Comparison of ENCODE assay signal across 27 cellular contexts in genomic region chr20:59084041-59084841, GRCh38. TPM values are rescaled to one million over a fixed set of nuclear protein-coding genes. Genes with fewer than 3 reads are reported as not detected.
DNase-seq lines count a peak whose midpoint lies in the region; ATAC-seq, FAIRE-seq and TF ChIP-seq lines count a peak whose summit lies in the region.
"Had no signal": no experiment of that assay in that cellular context is flagged by ENCODE, and none has a peak within 500 bp of the region (broad histone marks: within the 10 kb centered on the region; RNA-seq: fewer than 3 reads in every experiment).

No MANE protein-coding gene starts in this region.

- H2BK15ac ChIP-seq in IMR-90 (ENCODE audit: low read depth, low read length), result peak overlapping the region; percentile 29; the same call in 1 of the 3 replicates

- no peak overlapping the region for H3K27ac Mint-ChIP-seq in natural killer cell treated with Interleukin-12 subunit alpha and Interleukin-12 subunit beta and Interleukin-15 and Interleukin-18, amount 100 ng/mL, for 72 hours
- H3K27ac Mint-ChIP-seq: activated CD4-positive, alpha-beta memory T cell treated with anti-CD3 and anti-CD28 coated beads for 36 hours; dendritic cell treated with granulocyte-macrophage colony-stimulating factor and Interleukin-4, amounts not matched to agents 40 ng/mL and 50 ng/mL, for 4 days; endodermal cell; natural killer cell; stimulated activated naive B cell treated with anti-CD40 and anti-IgM and Interleukin-4, amounts not matched to agents 10 μg/mL and 1 μg/mL and 100 μg/mL, for 72 hours had no signal

- no peak overlapping the region for H3K18ac ChIP-seq in IMR-90 (ENCODE audit: low read depth, low read length)

- no peak overlapping the region for H3K4me3 Mint-ChIP-seq in natural killer cell treated with Interleukin-12 subunit alpha and Interleukin-12 subunit beta and Interleukin-15 and Interleukin-18, amount 100 ng/mL, for 72 hours
- H3K4me3 Mint-ChIP-seq: activated CD4-positive, alpha-beta memory T cell treated with anti-CD3 and anti-CD28 coated beads for 36 hours; dendritic cell treated with granulocyte-macrophage colony-stimulating factor and Interleukin-4, amounts not matched to agents 40 ng/mL and 50 ng/mL, for 4 days; endodermal cell; natural killer cell; stimulated activated naive B cell treated with anti-CD40 and anti-IgM and Interleukin-4, amounts not matched to agents 10 μg/mL and 1 μg/mL and 100 μg/mL, for 72 hours had no signal

- H3K4me1 ChIP-seq in IMR-90 (ENCODE audit: control insufficient read depth, insufficient read depth, low read length), result peaks cover 2% of the 10 kb centered on the region; the same call in 1 of the 2 replicates
- peaks cover 4% of the 10 kb centered on the region for H3K4me1 ChIP-seq in body of pancreas
- H3K4me1 ChIP-seq in keratinocyte (ENCODE audit: control insufficient read depth, extremely low read depth, insufficient read depth, low read length), result peaks cover 9% of the 10 kb centered on the region
- H3K4me1 ChIP-seq: upper lobe of right lung had no signal

- TF ChIP-seq POLR2A in IMR-90 (IDR thresholded peaks at IDR 0.05; ENCODE audit: low read depth, low read length), result no peak
- TF ChIP-seq POLR2A in body of pancreas (IDR thresholded peaks at IDR 0.05), result no peak

- H4K91ac ChIP-seq in IMR-90 (ENCODE audit: insufficient read depth, low read depth, low read length), result peak overlapping the region; percentile 56; the same call in 1 of the 2 replicates

- no peak overlapping the region for H3K27ac ChIP-seq in IMR-90 (ENCODE audit: insufficient read depth, low read length)
- H3K27ac ChIP-seq in body of pancreas, result no peak overlapping the region
- no peak overlapping the region for H3K27ac ChIP-seq in keratinocyte (ENCODE audit: control insufficient read depth, insufficient read depth, low read length)
- H3K27ac ChIP-seq: BLaER1, foreskin keratinocyte, upper lobe of right lung had no signal

- DNase-seq in IMR-90, result no peak
- DNase-seq in NCI-H1694 treated with DMSO at 0.1 percent for 48 hours (lab: John Stamatoyannopoulos, UW), result peak; percentile 29
- DNase-seq in body of pancreas, result peak; percentile 22 to 58 (median 43)
- DNase-seq in keratinocyte (ENCODE audit: low read depth, low spot score), result no peak
- DNase-seq in natural killer cell treated with Interleukin-12 subunit alpha and Interleukin-12 subunit beta and Interleukin-15 and Interleukin-18, amount 100 ng/mL, for 72 hours (ENCODE audit: low spot score), result no peak
- DNase-seq in HuH-7.5 (ENCODE audit: low spot score), result no peak
- DNase-seq: activated CD4-positive, alpha-beta memory T cell treated with anti-CD3 and anti-CD28 coated beads for 36 hours; activated CD8-positive, alpha-beta memory T cell treated with anti-CD3 and anti-CD28 coated beads, Interleukin-2, amount 50 U/mL, for 4 hours; activated naive CD4-positive, alpha-beta T cell treated with Interleukin-2 at 50 U/mL for 16 hours; endodermal cell; KG1; MM.1S; mucosa of descending colon; natural killer cell; NCI-H1436; NCI-H510A; stimulated activated naive B cell treated with anti-CD40 and anti-IgM and Interleukin-4, amounts not matched to agents 10 μg/mL and 1 μg/mL and 100 μg/mL, for 72 hours; T-helper 2 cell; upper lobe of right lung had no signal

- H2BK5ac ChIP-seq in IMR-90 (ENCODE audit: low read depth, low read length, poor library complexity, severe bottlenecking), result no peak overlapping the region

- peaks cover 15 to 23% of the 10 kb centered on the region in 2 donors for H3K27me3 Mint-ChIP-seq in natural killer cell treated with Interleukin-12 subunit alpha and Interleukin-12 subunit beta and Interleukin-15 and Interleukin-18, amount 100 ng/mL, for 72 hours

- no peaks in the 10 kb centered on the region for H3K36me3 ChIP-seq in IMR-90 (ENCODE audit: control insufficient read depth, insufficient read depth, low read length)
- H3K36me3 ChIP-seq in body of pancreas (replicated peaks in 1 of 2; ENCODE audit: insufficient read depth in 1 of 2, low read depth in 2 of 2), result no peaks in the 10 kb centered on the region
- H3K36me3 ChIP-seq in keratinocyte (ENCODE audit: control insufficient read depth in 2 of 2, extremely low read depth in 1 of 2, insufficient read depth in 2 of 2, low read length in 2 of 2), result no peaks in the 10 kb centered on the region
- H3K36me3 ChIP-seq: BLaER1, upper lobe of right lung had no signal

- H4K5ac ChIP-seq in IMR-90 (ENCODE audit: low read depth, low read length), result no peak overlapping the region

- no peak overlapping the region for H3K56ac ChIP-seq in IMR-90 (ENCODE audit: extremely low read depth, insufficient read depth, low read length)

- in situ Hi-C loops in IMR-90 (cut with MboI; ENCODE audit: low sequenced_read_pairs), result no loop called here

- H3K4me1 Mint-ChIP-seq in natural killer cell treated with Interleukin-12 subunit alpha and Interleukin-12 subunit beta and Interleukin-15 and Interleukin-18, amount 100 ng/mL, for 72 hours (ENCODE audit: low read depth in 2 of 2), result no peaks in the 10 kb centered on the region
- H3K4me1 Mint-ChIP-seq: natural killer cell had no signal

- H2BK20ac ChIP-seq in IMR-90 (ENCODE audit: low read depth, low read length), result no peak overlapping the region

- no peaks in the 10 kb centered on the region for H4K20me1 ChIP-seq in IMR-90 (ENCODE audit: insufficient read depth, low read length)
- no peaks in the 10 kb centered on the region for H4K20me1 ChIP-seq in keratinocyte (ENCODE audit: control insufficient read depth, extremely low read depth, insufficient read depth, low read length)
- H4K20me1 ChIP-seq: BLaER1 had no signal

- no peak for FAIRE-seq in keratinocyte (lab: Jason Lieb, UNC)
- FAIRE-seq: GM12891 had no signal

- ATAC-seq in IMR-90 (ENCODE audit: low read depth) (no peak), body of pancreas (no peak), HG03565 (IDR thresholded peaks at IDR 0.05; ENCODE audit: unreplicated experiment) (no peak), HG03457 (IDR thresholded peaks at IDR 0.05; ENCODE audit: unreplicated experiment) (no peak)
- ATAC-seq in natural killer cell treated with Interleukin-12 subunit alpha and Interleukin-12 subunit beta and Interleukin-15 and Interleukin-18, amount 100 ng/mL, for 72 hours, result no peak
- ATAC-seq: activated CD4-positive, CD25-positive, alpha-beta regulatory T cell treated with anti-CD3 and anti-CD28 coated beads, Interleukin-2, amount 50 U/mL, for 24 hours; foreskin keratinocyte; mucosa of descending colon; natural killer cell; SK-N-SH treated with all-trans-retinoic acid at 6 μM for 48 hours; stimulated activated naive B cell treated with anti-CD40 and anti-IgM and Interleukin-4, amounts not matched to agents 10 μg/mL and 1 μg/mL and 100 μg/mL, for 72 hours had no signal

- H3K79me1 ChIP-seq in IMR-90 (ENCODE audit: low read depth in 1 of 2, low read length in 2 of 2), result no peaks in the 10 kb centered on the region

- no peaks in the 10 kb centered on the region for H3K36me3 Mint-ChIP-seq in natural killer cell treated with Interleukin-12 subunit alpha and Interleukin-12 subunit beta and Interleukin-15 and Interleukin-18, amount 100 ng/mL, for 72 hours
- H3K36me3 Mint-ChIP-seq: activated CD4-positive, alpha-beta memory T cell treated with anti-CD3 and anti-CD28 coated beads for 36 hours; natural killer cell; stimulated activated naive B cell treated with anti-CD40 and anti-IgM and Interleukin-4, amounts not matched to agents 10 μg/mL and 1 μg/mL and 100 μg/mL, for 72 hours had no signal

- no peaks in the 10 kb centered on the region for H3K9me3 Mint-ChIP-seq in natural killer cell treated with Interleukin-12 subunit alpha and Interleukin-12 subunit beta and Interleukin-15 and Interleukin-18, amount 100 ng/mL, for 72 hours
- H3K9me3 Mint-ChIP-seq: activated CD4-positive, alpha-beta memory T cell treated with anti-CD3 and anti-CD28 coated beads for 36 hours; dendritic cell treated with granulocyte-macrophage colony-stimulating factor and Interleukin-4, amounts not matched to agents 40 ng/mL and 50 ng/mL, for 4 days; endodermal cell; natural killer cell; stimulated activated naive B cell treated with anti-CD40 and anti-IgM and Interleukin-4, amounts not matched to agents 10 μg/mL and 1 μg/mL and 100 μg/mL, for 72 hours had no signal

- 49% methylated on average over 4 of the region's 9 CpGs; no CpG with 5 or more reads in 1 of the 2 experiments for WGBS in IMR-90 (ENCODE audit: extremely low coverage in 2 of 2, insufficient read length in 1 of 2), 2 experiments
- WGBS in body of pancreas, 2 donors, result 29 to 36% methylated on average over 9 of the region's 9 CpGs

- H2BK120ac ChIP-seq in IMR-90 (ENCODE audit: low read depth, low read length), result no peak overlapping the region

- dilution Hi-C loops in IMR-90 (cut with HindIII; ENCODE audit: low sequenced_read_pairs, unreplicated experiment) (no loop called here), keratinocyte (cut with MboI; ENCODE audit: extremely low pct_ligation_motif_present, low sequenced_read_pairs) (no loop called here)

- H3K27me3 ChIP-seq in IMR-90 (ENCODE audit: control insufficient read depth, insufficient read depth, low read length) (peaks cover 3% of the 10 kb centered on the region), body of pancreas (no peaks in the 10 kb centered on the region), keratinocyte (ENCODE audit: control insufficient read depth, extremely low read depth, insufficient read depth, low read length) (peaks cover 13% of the 10 kb centered on the region)
- H3K27me3 ChIP-seq: BLaER1, upper lobe of right lung had no signal

- intact Hi-C loops in IMR-90 (cut with micrococcal nuclease) (loop anchor here (10.0 kb wide), 2 partner anchors 321 to 411 kb away; no protein-coding TSS in a partner anchor), body of pancreas (cut with DNase I) (no loop called here)

- no peak overlapping the region for H3K14ac ChIP-seq in IMR-90 (replicated peaks; ENCODE audit: low read depth, low read length)

- no peak overlapping the region for H2AK9ac ChIP-seq in IMR-90 (replicated peaks; ENCODE audit: low read depth, low read length, poor library complexity)

- no peak overlapping the region for H3K23ac ChIP-seq in IMR-90 (ENCODE audit: low read depth, low read length)

- no peak for TF ChIP-seq RAD21 in IMR-90 (IDR thresholded peaks at IDR 0.05; ENCODE audit: low read length)

- H3K9me1 ChIP-seq in IMR-90 (ENCODE audit: insufficient read depth, low read length) (peaks cover 5% of the 10 kb centered on the region; the same call in 1 of the 2 replicates), keratinocyte (ENCODE audit: control insufficient read depth, extremely low read depth, insufficient read depth, low read length) (no peaks in the 10 kb centered on the region)

- H3K79me2 ChIP-seq in keratinocyte (ENCODE audit: control insufficient read depth, insufficient read depth, low read length), result no peaks in the 10 kb centered on the region

- H3K4me3 ChIP-seq in IMR-90 (ENCODE audit: insufficient read depth, low read depth, low read length) (no peak overlapping the region), body of pancreas (no peak overlapping the region), keratinocyte (ENCODE audit: control insufficient read depth in 2 of 3, extremely low read depth in 1 of 3, insufficient read depth in 2 of 3, low read depth in 1 of 3, low read length in 3 of 3) (no peak overlapping the region)
- H3K4me3 ChIP-seq: BLaER1, mucosa of descending colon, upper lobe of right lung had no signal

- no TSS peak for BruUV-seq in IMR-90 (replicated peaks; lab: Mats Ljungman, UMichigan)

- TF ChIP-seq CTCF in IMR-90 (conservative IDR thresholded peaks at IDR 0.05; ENCODE audit: low read depth, low read length) (no peak), body of pancreas (IDR thresholded peaks at IDR 0.05) (no peak), keratinocyte (optimal IDR thresholded peaks at IDR 0.05 in 1 of 3, IDR thresholded peaks at IDR 0.05 in 1 of 3, conservative IDR thresholded peaks at IDR 0.05 in 1 of 3; ENCODE audit: extremely low read depth in 1 of 3, insufficient read depth in 2 of 3, low read length in 3 of 3) (no peak)

- H3K9me3 ChIP-seq in IMR-90 (ENCODE audit: control insufficient read depth, insufficient read depth, low read length) (no peaks in the 10 kb centered on the region), body of pancreas (no peaks in the 10 kb centered on the region), keratinocyte (ENCODE audit: control insufficient read depth, low read depth, low read length) (no peaks in the 10 kb centered on the region)
- H3K9me3 ChIP-seq: BLaER1, mucosa of descending colon, upper lobe of right lung had no signal

- no peak overlapping the region; the same call in 1 of the 2 replicates for H2AK5ac ChIP-seq in IMR-90 (ENCODE audit: low read depth, low read length)

- CTCF ChIA-PET in IMR-90 (lab: Yijun Ruan, JAX), result no interaction called here

- H3K9ac ChIP-seq in IMR-90 (ENCODE audit: low read depth, low read length) (no peak overlapping the region), keratinocyte (ENCODE audit: control insufficient read depth, extremely low read depth, insufficient read depth, low read length) (no peak overlapping the region)
- H3K9ac ChIP-seq: BLaER1 had no signal

- H3K4me2 ChIP-seq in IMR-90 (ENCODE audit: low read depth, low read length) (no peak overlapping the region), keratinocyte (ENCODE audit: control insufficient read depth, extremely low read depth, insufficient read depth, low read depth, low read length) (no peak overlapping the region)
- H3K4me2 ChIP-seq: BLaER1 had no signal

- no peak overlapping the region; a peak in 1 of 4 replicates for H4K8ac ChIP-seq in IMR-90 (ENCODE audit: low read depth in 2 of 2, low read length in 2 of 2)

- H3K4ac ChIP-seq in IMR-90 (ENCODE audit: low read depth, low read length), result 0 out of 2 replicates have a peak overlapping the region, but pooled peaks have one; percentile 17

- POLR2A ChIA-PET in IMR-90 (lab: Charles Lee; ENCODE audit: unreplicated experiment), result no interaction called here

- peak overlapping the region; percentile 19 for H2AFZ ChIP-seq in IMR-90 (replicated peaks; ENCODE audit: low read length, poor library complexity)
- peak overlapping the region; percentile 30 for H2AFZ ChIP-seq in keratinocyte (ENCODE audit: control insufficient read depth, low read length)

RNA-seq across cellular contexts. Expression of gene PRELID3B, which starts 41.7 kb away (rescaled TPM):
- total RNA-seq in IMR-90 (2012; rRNA removed), result 41.9 and 80.8 TPM in 2 replicates
- 18.0 and 24.8 TPM in 2 replicates for polyA plus RNA-seq in IMR-90 (2012; rRNA removed)
- 3.3 and 4.8 TPM in 2 replicates for polyA plus RNA-seq in IMR-90 (2012; cell fraction: cytosol; rRNA removed)
- 1.4 and 8.0 TPM in 2 replicates for polyA plus RNA-seq in IMR-90 (2012; cell fraction: nucleus; rRNA removed; ENCODE audit: low replicate concordance)
- total RNA-seq in body of pancreas, result 10 to 100 TPM; 20.8 to 29.3 TPM
- polyA plus RNA-seq in keratinocyte, result 70.7 to 86.9 TPM (median 75.3 TPM) in 3 replicates
- polyA plus RNA-seq in keratinocyte (2011; ENCODE audit: low read depth), result 211 TPM
- polyA plus RNA-seq in keratinocyte (2011; cell fraction: cytosol; rRNA removed), result 66.1 and 129 TPM in 2 replicates
- polyA plus RNA-seq in keratinocyte (2011; cell fraction: nucleus; rRNA removed), result 26.8 and 42.0 TPM in 2 replicates
- polyA plus RNA-seq in keratinocyte (2012; ENCODE audit: low replicate concordance), result 79.1 and 112 TPM in 2 replicates
- 90.1 to 126 TPM (median 96.3 TPM) in 3 replicates for polyA minus RNA-seq in keratinocyte
- polyA minus RNA-seq in keratinocyte (2011; cell fraction: cytosol; rRNA and poly(A)+ RNA removed), result 106 TPM
- polyA minus RNA-seq in keratinocyte (2011; cell fraction: nucleus; rRNA and poly(A)+ RNA removed), result 26.6 and 32.0 TPM in 2 replicates
- total RNA-seq in natural killer cell treated with Interleukin-12 subunit alpha and Interleukin-12 subunit beta and Interleukin-15 and Interleukin-18, amount 100 ng/mL, for 72 hours, result 10 to 100 TPM; 82.8 to 89.0 TPM

RNA-seq across cellular contexts. Expression of gene ATP5F1E, which starts 52.1 kb away (rescaled TPM):
- 3.8 and 12.2 TPM in 2 replicates for total RNA-seq in IMR-90 (2012; rRNA removed)
- polyA plus RNA-seq in IMR-90 (2012; rRNA removed), result 34.5 and 42.6 TPM in 2 replicates
- 9.0 and 19.1 TPM in 2 replicates for polyA plus RNA-seq in IMR-90 (2012; cell fraction: cytosol; rRNA removed)
- 1.8 and 10.5 TPM in 2 replicates for polyA plus RNA-seq in IMR-90 (2012; cell fraction: nucleus; rRNA removed; ENCODE audit: low replicate concordance)
- 10 to 100 TPM; 16.2 to 16.6 TPM for total RNA-seq in body of pancreas
- 48.3 to 100 TPM (median 99.7 TPM) in 3 replicates for polyA plus RNA-seq in keratinocyte
- 103 TPM for polyA plus RNA-seq in keratinocyte (2011; ENCODE audit: low read depth)
- polyA plus RNA-seq in keratinocyte (2011; cell fraction: cytosol; rRNA removed), result 59.0 and 59.8 TPM in 2 replicates
- 9.8 and 16.4 TPM in 2 replicates for polyA plus RNA-seq in keratinocyte (2011; cell fraction: nucleus; rRNA removed)
- 71.0 and 118 TPM in 2 replicates for polyA plus RNA-seq in keratinocyte (2012; ENCODE audit: low replicate concordance)
- polyA minus RNA-seq in keratinocyte, result 5.2 to 8.3 TPM (median 6.4 TPM) in 3 replicates
- 37.8 TPM for polyA minus RNA-seq in keratinocyte (2011; cell fraction: cytosol; rRNA and poly(A)+ RNA removed)
- polyA minus RNA-seq in keratinocyte (2011; cell fraction: nucleus; rRNA and poly(A)+ RNA removed), result 3.3 and 3.9 TPM in 2 replicates
- 10 to 100 TPM; 62.2 to 72.3 TPM for total RNA-seq in natural killer cell treated with Interleukin-12 subunit alpha and Interleukin-12 subunit beta and Interleukin-15 and Interleukin-18, amount 100 ng/mL, for 72 hours

Comparison
In these comparisons a context has a peak if more than half of its experiments do, and no peak if none do; other contexts are left out.
1. DNase-seq: peak in NCI-H1694 treated with DMSO at 0.1 percent for 48 hours (single experiment) and body of pancreas (4 of 4); none in IMR-90 (single experiment), keratinocyte (single experiment), natural killer cell treated with Interleukin-12 subunit alpha and Interleukin-12 subunit beta and Interleukin-15 and Interleukin-18, amount 100 ng/mL, for 72 hours (single experiment) and HuH-7.5 (single experiment).